Comparison of ENCODE assay signal across 13 cellular contexts in genomic region chr19:4972509-4973230, GRCh38. TPM values are rescaled to one million over a fixed set of nuclear protein-coding genes. Genes with fewer than 3 reads are reported as not detected.
DNase-seq lines count a peak whose midpoint lies in the region; ATAC-seq, FAIRE-seq and TF ChIP-seq lines count a peak whose summit lies in the region.
"Had no signal": no experiment of that assay in that cellular context is flagged by ENCODE, and none has a peak within 500 bp of the region (broad histone marks: within the 10 kb centered on the region; RNA-seq: fewer than 3 reads in every experiment).

No MANE protein-coding gene starts in this region.

- no TSS peak for BruUV-seq in mammary epithelial cell (replicated peaks; lab: Mats Ljungman, UMichigan)

- H3K36me3 ChIP-seq in BLaER1 (peaks cover 6% of the 10 kb centered on the region; the same call in 1 of the 2 replicates), mammary epithelial cell (ENCODE audit: insufficient read depth, low read length) (no peaks in the 10 kb centered on the region), right lobe of liver (no peaks in the 10 kb centered on the region)

- H4K20me1 ChIP-seq in BLaER1 (peaks cover 89% of the 10 kb centered on the region), mammary epithelial cell (ENCODE audit: insufficient read depth, low read length) (no peaks in the 10 kb centered on the region)

- H3K4me3 ChIP-seq in BLaER1 = no peak overlapping the region
- peak overlapping the region in 2 of 3 experiments; percentile 22 to 37 for H3K4me3 ChIP-seq in mammary epithelial cell (replicated peaks in 1 of 3; ENCODE audit: insufficient read depth in 1 of 3, low read depth in 2 of 3, low read length in 3 of 3)
- H3K4me3 ChIP-seq in right lobe of liver = peak overlapping the region in 1 of 3 donors; percentile 29

- TF ChIP-seq POLR2A in right lobe of liver (IDR thresholded peaks at IDR 0.05) = no peak

- H3K9ac ChIP-seq in BLaER1 (0 out of 2 replicates have a peak overlapping the region, but pooled peaks have one; percentile 20), mammary epithelial cell (ENCODE audit: insufficient read depth, low read length) (no peak overlapping the region)

- no peaks in the 10 kb centered on the region for H3K27me3 Mint-ChIP-seq in activated CD4-positive, alpha-beta memory T cell treated with anti-CD3 and anti-CD28 coated beads for 36 hours
- H3K27me3 Mint-ChIP-seq: activated T-cell treated with anti-CD3 and anti-CD28 coated beads, Interleukin-2, amount 50 U/mL, for 24 hours had no signal

- CTCF ChIA-PET in mammary epithelial cell (lab: Charles Lee; ENCODE audit: low non-redundant PET) = no interaction called here
- CTCF ChIA-PET in activated CD4-positive, alpha-beta memory T cell treated with anti-CD3 and anti-CD28 coated beads for 36 hours (lab: Charles Lee) = interaction anchor here (1.2 to 1.7 kb wide), 2 partner anchors 57 to 59 kb away, joined by 4 to 5 read pairs; no protein-coding TSS in a partner anchor

- dilution Hi-C loops in mammary epithelial cell (cut with HindIII; ENCODE audit: low sequenced_read_pairs) = no loop called here

- H2AFZ ChIP-seq in mammary epithelial cell (ENCODE audit: low read depth, low read length) = no peak overlapping the region

- WGBS in mammary epithelial cell (ENCODE audit: low coverage, missing lambda C conversion rate) = 41% methylated on average over 11 of the region's 12 CpGs
- 30% methylated on average over 6 of the region's 12 CpGs for WGBS in right lobe of liver (ENCODE audit: insufficient coverage, low coverage, low lambda C conversion rate, missing lambda C conversion rate)

- peak overlapping the region; percentile 18; the same call in 1 of the 2 replicates for H3K27ac ChIP-seq in BLaER1
- H3K27ac ChIP-seq in mammary epithelial cell (ENCODE audit: insufficient read depth, low read depth, low read length) = peak overlapping the region; percentile 32
- peak overlapping the region; percentile 6 to 71 (median 60) for H3K27ac ChIP-seq in right lobe of liver

- TF ChIP-seq CTCF in mammary epithelial cell (conservative IDR thresholded peaks at IDR 0.05 in 1 of 2, IDR thresholded peaks at IDR 0.05 in 1 of 2; ENCODE audit: extremely low read depth in 1 of 2, insufficient read depth in 1 of 2, low read depth in 1 of 2, low read length in 2 of 2) (no peak), right lobe of liver (IDR thresholded peaks at IDR 0.05) (no peak)

- no peak overlapping the region for H3K27ac Mint-ChIP-seq in activated CD4-positive, alpha-beta memory T cell treated with anti-CD3 and anti-CD28 coated beads for 36 hours

- H3K9me3 Mint-ChIP-seq in activated CD4-positive, alpha-beta memory T cell treated with anti-CD3 and anti-CD28 coated beads for 36 hours = no peaks in the 10 kb centered on the region
- H3K9me3 Mint-ChIP-seq: activated T-cell treated with anti-CD3 and anti-CD28 coated beads, Interleukin-2, amount 50 U/mL, for 24 hours; T-helper 1 cell treated with Interleukin-12 subunit alpha and Interleukin-12 subunit beta and Interleukin-4 antibody, amounts not matched to agents 30 μg/mL and 1 μg/mL, for 36 hours had no signal

- peak; percentile 52 for DNase-seq in HTR-8/SVneo (ENCODE audit: insufficient read length, low spot score)
- DNase-seq in mammary epithelial cell = peak; percentile 50
- DNase-seq in right lobe of liver = peak in 2 of 3 donors; percentile 65 to 68
- DNase-seq in epidermal melanocyte (ENCODE audit: insufficient read length, low spot score) = no peak
- no peak for DNase-seq in Ammon's horn (ENCODE audit: low spot score)
- no peak for DNase-seq in activated CD4-positive, alpha-beta memory T cell treated with anti-CD3 and anti-CD28 coated beads for 36 hours
- DNase-seq: activated T-cell treated with anti-CD3 and anti-CD28 coated beads, Interleukin-2, amount 50 U/mL, for 24 hours; effector CD8-positive, alpha-beta T cell; NCI-H446 treated with DMSO at 0.1 percent for 48 hours had no signal

- H3K4me1 ChIP-seq in BLaER1 = peaks cover 89% of the 10 kb centered on the region
- H3K4me1 ChIP-seq in mammary epithelial cell (ENCODE audit: insufficient read depth, low read length) = peaks cover 49% of the 10 kb centered on the region
- H3K4me1 ChIP-seq in right lobe of liver = peaks cover 0 to 59% (median 28%) of the 10 kb centered on the region in 4 donors

- in situ Hi-C loops in mammary epithelial cell (cut with MboI; ENCODE audit: low sequenced_read_pairs in 2 of 2) = no loop called here

- FAIRE-seq in HTR-8/SVneo (lab: Jason Lieb, UNC) = no peak
- FAIRE-seq: H1 had no signal

- H3K27me3 ChIP-seq in BLaER1 (peaks cover 5% of the 10 kb centered on the region; the same call in 1 of the 2 replicates), mammary epithelial cell (ENCODE audit: insufficient read depth, low read length) (no peaks in the 10 kb centered on the region), right lobe of liver (no peaks in the 10 kb centered on the region)

- peaks cover 35% of the 10 kb centered on the region for H3K4me1 Mint-ChIP-seq in activated CD4-positive, alpha-beta memory T cell treated with anti-CD3 and anti-CD28 coated beads for 36 hours (ENCODE audit: low read depth)

- intact Hi-C loops in mammary epithelial cell (cut with micrococcal nuclease) = loop anchor here (5.0 kb wide), 1 partner anchor 250 kb away; the partner anchor contains the start of gene DPP9
- intact Hi-C loops in right lobe of liver (cut with DNase I) = loop anchor here in 1 of 2 donors (10.0 kb wide), 1 partner anchor 52 kb away; no protein-coding TSS in a partner anchor
- intact Hi-C loops in activated CD4-positive, alpha-beta memory T cell treated with anti-CD3 and anti-CD28 coated beads for 36 hours (cut with micrococcal nuclease) = no loop called here

- no peaks in the 10 kb centered on the region for H3K9me3 ChIP-seq in BLaER1
- no peaks in the 10 kb centered on the region for H3K9me3 ChIP-seq in mammary epithelial cell (replicated peaks; ENCODE audit: insufficient read depth, low read length)
- H3K9me3 ChIP-seq in right lobe of liver = no peaks in the 10 kb centered on the region

- peaks cover 83% of the 10 kb centered on the region for H3K79me2 ChIP-seq in mammary epithelial cell (ENCODE audit: insufficient read depth, low read length)

- peaks cover 5% of the 10 kb centered on the region for H3K36me3 Mint-ChIP-seq in activated CD4-positive, alpha-beta memory T cell treated with anti-CD3 and anti-CD28 coated beads for 36 hours

- no peak overlapping the region for H3K4me3 Mint-ChIP-seq in activated CD4-positive, alpha-beta memory T cell treated with anti-CD3 and anti-CD28 coated beads for 36 hours
- H3K4me3 Mint-ChIP-seq: T-helper 1 cell treated with Interleukin-12 subunit alpha and Interleukin-12 subunit beta and Interleukin-4 antibody, amounts not matched to agents 30 μg/mL and 1 μg/mL, for 36 hours had no signal

- peak overlapping the region; percentile 100 for H3K4me2 ChIP-seq in BLaER1
- peak overlapping the region; percentile 88 for H3K4me2 ChIP-seq in mammary epithelial cell (ENCODE audit: insufficient read depth, low read depth, low read length)

- POLR2A ChIA-PET in activated CD4-positive, alpha-beta memory T cell treated with anti-CD3 and anti-CD28 coated beads for 36 hours (lab: Charles Lee) = interaction anchor here (1.0 kb wide), 1 partner anchor 10 kb away, joined by 4 read pairs; no protein-coding TSS in a partner anchor

- peak in 2 of 4 donors; percentile 7 to 8 for ATAC-seq in right lobe of liver
- ATAC-seq in GM18907 (IDR thresholded peaks at IDR 0.05; ENCODE audit: unreplicated experiment) = no peak

RNA-seq across cellular contexts. Expression of gene KDM4B, which starts 3.8 kb away (rescaled TPM):
- total RNA-seq in mammary epithelial cell (10 to 100 TPM; 20.3 to 33.5 TPM), right lobe of liver (10 to 100 TPM; 14.2 to 36.9 (median 29.1) TPM)
- 9.0 TPM for polyA plus RNA-seq in mammary epithelial cell
- 46.2 TPM for polyA minus RNA-seq in mammary epithelial cell
- 10 to 100 TPM; 19.2 to 20.6 TPM for total RNA-seq in activated CD4-positive, alpha-beta memory T cell treated with anti-CD3 and anti-CD28 coated beads for 36 hours

Comparison
In these comparisons a context has a peak if more than half of its experiments do, and no peak if none do; other contexts are left out.
1. DNase-seq: peak in HTR-8/SVneo (single experiment), mammary epithelial cell (single experiment) and right lobe of liver (2 of 3); none in epidermal melanocyte (single experiment), Ammon's horn (single experiment) and activated CD4-positive, alpha-beta memory T cell treated with anti-CD3 and anti-CD28 coated beads for 36 hours (single experiment).
2. Peak in every context shown above with its lines, with median percentiles within 50 percentile points of each other: H3K27ac ChIP-seq.